ENCODE assay signal across 25 cellular contexts in genomic region chr1:3545363-3546047, GRCh38.
DNase-seq lines count a peak whose midpoint lies in the region; ATAC-seq and TF ChIP-seq lines count a peak whose summit lies in the region.
"Had no signal": no experiment of that assay in that cellular context is flagged by ENCODE, and none has a peak within 500 bp of the region (broad histone marks: within the 10 kb centered on the region; RNA-seq: fewer than 3 reads in every experiment).

No MANE protein-coding gene starts in this region.

- H3K27me3 Mint-ChIP-seq in WTC11 (ENCODE audit: low read depth): no peaks in the 10 kb centered on the region
- no peaks in the 10 kb centered on the region for H3K27me3 Mint-ChIP-seq in nephron progenitor cell (ENCODE audit: low read depth, poor library complexity)
- H3K27me3 Mint-ChIP-seq: activated CD4-positive, alpha-beta T cell treated with anti-CD3 and anti-CD28 coated beads, Interleukin-2, amount 10 ng/mL, durations not matched to agents 24 days and 14 days; activated CD8-positive, alpha-beta memory T cell treated with anti-CD3 and anti-CD28 coated beads, Interleukin-2, amount 10 ng/mL, durations not matched to agents 7 days and 5 days; activated naive CD8-positive, alpha-beta T cell treated with anti-CD3 and anti-CD28 coated beads, Interleukin-2, amount 50 U/mL, for 24 hours; stimulated activated naive CD8-positive, alpha-beta T cell treated with anti-CD3 and anti-CD28 coated beads, Interleukin-15, Interleukin-2, amounts not matched to agents 100 ng/mL and 50 ng/mL, for 24 hours had no signal

- TF ChIP-seq POLR2A in erythroblast (IDR thresholded peaks at IDR 0.05; ENCODE audit: low read length): no peak

- POLR2A ChIA-PET in WTC11 (lab: Charles Lee): no interaction called here

- no peaks in the 10 kb centered on the region for H3K9me3 Mint-ChIP-seq in WTC11
- no peaks in the 10 kb centered on the region for H3K9me3 Mint-ChIP-seq in nephron progenitor cell
- H3K9me3 Mint-ChIP-seq: activated CD4-positive, alpha-beta T cell treated with anti-CD3 and anti-CD28 coated beads, Interleukin-2, amount 10 ng/mL, durations not matched to agents 24 days and 14 days; activated naive CD8-positive, alpha-beta T cell treated with anti-CD3 and anti-CD28 coated beads, Interleukin-2, amount 50 U/mL, for 24 hours; CD8-positive, alpha-beta T cell; H9; stimulated activated naive CD8-positive, alpha-beta T cell treated with anti-CD3 and anti-CD28 coated beads, Interleukin-15, Interleukin-2, amounts not matched to agents 100 ng/mL and 50 ng/mL, for 24 hours had no signal

- ATAC-seq in WTC11: no peak
- ATAC-seq in HG03565 (IDR thresholded peaks at IDR 0.05; ENCODE audit: unreplicated experiment): no peak
- ATAC-seq: activated CD8-positive, alpha-beta memory T cell treated with anti-CD3 and anti-CD28 coated beads, Interleukin-2, amount 10 ng/mL, durations not matched to agents 7 days and 5 days; activated naive CD8-positive, alpha-beta T cell treated with anti-CD3 and anti-CD28 coated beads, Interleukin-2, amount 50 U/mL, for 24 hours; CD8-positive, alpha-beta T cell; GM12878; Right ventricle myocardium inferior had no signal

- H3K27ac Mint-ChIP-seq in WTC11: no peak overlapping the region
- H3K27ac Mint-ChIP-seq in nephron progenitor cell: no peak overlapping the region
- H3K27ac Mint-ChIP-seq: activated CD4-positive, alpha-beta T cell treated with anti-CD3 and anti-CD28 coated beads, Interleukin-2, amount 10 ng/mL, durations not matched to agents 24 days and 14 days; activated CD8-positive, alpha-beta memory T cell treated with anti-CD3 and anti-CD28 coated beads, Interleukin-2, amount 10 ng/mL, durations not matched to agents 7 days and 5 days; activated naive CD8-positive, alpha-beta T cell treated with anti-CD3 and anti-CD28 coated beads, Interleukin-2, amount 50 U/mL, for 24 hours; CD8-positive, alpha-beta T cell; stimulated activated naive CD8-positive, alpha-beta T cell treated with anti-CD3 and anti-CD28 coated beads, Interleukin-15, Interleukin-2, amounts not matched to agents 100 ng/mL and 50 ng/mL, for 24 hours had no signal

- H3K36me3 Mint-ChIP-seq in WTC11 (no peaks in the 10 kb centered on the region), nephron progenitor cell (ENCODE audit: low read depth) (no peaks in the 10 kb centered on the region)
- H3K36me3 Mint-ChIP-seq: activated CD8-positive, alpha-beta memory T cell treated with anti-CD3 and anti-CD28 coated beads, Interleukin-2, amount 10 ng/mL, durations not matched to agents 7 days and 5 days; CD8-positive, alpha-beta T cell had no signal

- H3K4me1 Mint-ChIP-seq in WTC11 (no peaks in the 10 kb centered on the region), nephron progenitor cell (peaks cover 25% of the 10 kb centered on the region)
- H3K4me1 Mint-ChIP-seq: activated CD4-positive, alpha-beta T cell treated with anti-CD3 and anti-CD28 coated beads, Interleukin-2, amount 10 ng/mL, durations not matched to agents 24 days and 14 days; activated CD8-positive, alpha-beta memory T cell treated with anti-CD3 and anti-CD28 coated beads, Interleukin-2, amount 10 ng/mL, durations not matched to agents 7 days and 5 days; activated naive CD8-positive, alpha-beta T cell treated with anti-CD3 and anti-CD28 coated beads, Interleukin-2, amount 50 U/mL, for 24 hours had no signal

- no peak for TF ChIP-seq CTCF in WTC11 (IDR thresholded peaks at IDR 0.05)
- no peak for TF ChIP-seq CTCF in nephron progenitor cell (IDR thresholded peaks at IDR 0.05)

- DNase-seq in GM03348 (ENCODE audit: low spot score) (peak; percentile 62), WTC11 (ENCODE audit: low spot score) (peak; percentile 29), iris pigment epithelial cell (ENCODE audit: low read depth) (peak; percentile 20), nephron progenitor cell (peak; percentile 57), erythroblast (lab: John Stamatoyannopoulos, UW) (no peak), MV-4-11 (lab: John Stamatoyannopoulos, UW) (no peak), T-helper 9 cell (no peak)
- DNase-seq: activated CD4-positive, alpha-beta T cell treated with anti-CD3 and anti-CD28 coated beads, Interleukin-2, amount 10 ng/mL, durations not matched to agents 24 days and 14 days; activated CD8-positive, alpha-beta memory T cell treated with anti-CD3 and anti-CD28 coated beads, Interleukin-2, amount 10 ng/mL, durations not matched to agents 7 days and 5 days; activated naive CD8-positive, alpha-beta T cell treated with anti-CD3 and anti-CD28 coated beads, Interleukin-2, amount 50 U/mL, for 24 hours; CD8-positive, alpha-beta T cell; dermis blood vessel endothelial cell; H9; hippocampal formation; midbrain; NCI-H1105; NCI-H2081 treated with DMSO at 0.1 percent for 48 hours; NCI-H510A treated with DMSO at 0.1 percent for 48 hours; stimulated activated CD4-positive, alpha-beta T cell treated with anti-CD3 and anti-CD28 coated beads, Interleukin-4, amount 100 ng/mL, for 1 hour; SW 1271; transverse colon had no signal

- CTCF ChIA-PET in WTC11 (lab: Charles Lee): interaction anchor here (0.8 to 2.3 kb wide), 8 partner anchors 14 to 179 kb away, joined by 3 to 10 read pairs (median 4); no protein-coding TSS in a partner anchor

- H3K4me3 Mint-ChIP-seq in WTC11 (no peak overlapping the region), nephron progenitor cell (peak overlapping the region; percentile 50)
- H3K4me3 Mint-ChIP-seq: activated CD4-positive, alpha-beta T cell treated with anti-CD3 and anti-CD28 coated beads, Interleukin-2, amount 10 ng/mL, durations not matched to agents 24 days and 14 days; activated CD8-positive, alpha-beta memory T cell treated with anti-CD3 and anti-CD28 coated beads, Interleukin-2, amount 10 ng/mL, durations not matched to agents 7 days and 5 days; activated naive CD8-positive, alpha-beta T cell treated with anti-CD3 and anti-CD28 coated beads, Interleukin-2, amount 50 U/mL, for 24 hours; CD8-positive, alpha-beta T cell; H9; stimulated activated naive CD8-positive, alpha-beta T cell treated with anti-CD3 and anti-CD28 coated beads, Interleukin-15, Interleukin-2, amounts not matched to agents 100 ng/mL and 50 ng/mL, for 24 hours had no signal

TF ChIP-seq in WTC11, 78 proteins besides CTCF, POLR2A, EP300 and RAD21 (continues in another document):
- TF ChIP-seq ESRRA (CRISPR knock-in tag; IDR thresholded peaks at IDR 0.05; ENCODE audit: borderline replicate concordance) (no peak), AR (CRISPR knock-in tag; IDR thresholded peaks at IDR 0.05) (no peak), ZNF263 (CRISPR knock-in tag; IDR thresholded peaks at IDR 0.05; ENCODE audit: low read depth) (no peak), SMAD4 (CRISPR knock-in tag; IDR thresholded peaks at IDR 0.05) (no peak), SOX15 (CRISPR knock-in tag; IDR thresholded peaks at IDR 0.05) (no peak), RELA (CRISPR knock-in tag; IDR thresholded peaks at IDR 0.05; ENCODE audit: borderline replicate concordance) (no peak), GABPB1 (CRISPR knock-in tag; IDR thresholded peaks at IDR 0.05) (no peak), FOXK1 (CRISPR knock-in tag; IDR thresholded peaks at IDR 0.05) (no peak), NR1H2 (CRISPR knock-in tag; IDR thresholded peaks at IDR 0.05) (no peak), ZNF138 (CRISPR knock-in tag; conservative IDR thresholded peaks at IDR 0.05) (no peak)
- TF ChIP-seq, protein P1, sequence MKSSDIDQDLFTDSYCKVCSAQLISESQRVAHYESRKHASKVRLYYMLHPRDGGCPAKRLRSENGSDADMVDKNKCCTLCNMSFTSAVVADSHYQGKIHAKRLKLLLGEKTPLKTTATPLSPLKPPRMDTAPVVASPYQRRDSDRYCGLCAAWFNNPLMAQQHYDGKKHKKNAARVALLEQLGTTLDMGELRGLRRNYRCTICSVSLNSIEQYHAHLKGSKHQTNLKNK (CRISPR knock-in tag; IDR thresholded peaks at IDR 0.05): no peak
- TF ChIP-seq, protein P2, sequence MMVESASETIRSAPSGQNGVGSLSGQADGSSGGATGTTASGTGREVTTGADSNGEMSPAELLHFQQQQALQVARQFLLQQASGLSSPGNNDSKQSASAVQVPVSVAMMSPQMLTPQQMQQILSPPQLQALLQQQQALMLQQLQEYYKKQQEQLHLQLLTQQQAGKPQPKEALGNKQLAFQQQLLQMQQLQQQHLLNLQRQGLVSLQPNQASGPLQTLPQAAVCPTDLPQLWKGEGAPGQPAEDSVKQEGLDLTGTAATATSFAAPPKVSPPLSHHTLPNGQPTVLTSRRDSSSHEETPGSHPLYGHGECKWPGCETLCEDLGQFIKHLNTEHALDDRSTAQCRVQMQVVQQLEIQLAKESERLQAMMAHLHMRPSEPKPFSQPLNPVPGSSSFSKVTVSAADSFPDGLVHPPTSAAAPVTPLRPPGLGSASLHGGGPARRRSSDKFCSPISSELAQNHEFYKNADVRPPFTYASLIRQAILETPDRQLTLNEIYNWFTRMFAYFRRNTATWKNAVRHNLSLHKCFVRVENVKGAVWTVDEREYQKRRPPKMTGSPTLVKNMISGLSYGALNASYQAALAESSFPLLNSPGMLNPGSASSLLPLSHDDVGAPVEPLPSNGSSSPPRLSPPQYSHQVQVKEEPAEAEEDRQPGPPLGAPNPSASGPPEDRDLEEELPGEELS (CRISPR knock-in tag; IDR thresholded peaks at IDR 0.05): no peak

Comparison
In these comparisons a context has a peak if more than half of its experiments do, and no peak if none do; other contexts are left out.
1. DNase-seq: peak in GM03348 (single experiment), WTC11 (single experiment), iris pigment epithelial cell (single experiment) and nephron progenitor cell (single experiment); none in erythroblast (0 of 2), MV-4-11 (single experiment) and T-helper 9 cell (single experiment).